13 cellular contexts compared by ENCODE assay signal in genomic region chr11:45676522-45677095, GRCh38.
DNase-seq lines count a peak whose midpoint lies in the region; ATAC-seq lines count a peak whose summit lies in the region.
"Had no signal": no experiment of that assay in that cellular context is flagged by ENCODE, and none has a peak within 500 bp of the region (broad histone marks: within the 10 kb centered on the region; RNA-seq: fewer than 3 reads in every experiment).

No MANE protein-coding gene starts in this region.

- ATAC-seq in GM18502 (IDR thresholded peaks at IDR 0.05; ENCODE audit: poor library complexity, unreplicated experiment) (peak; percentile 95), GM19452 (IDR thresholded peaks at IDR 0.05; ENCODE audit: unreplicated experiment) (peak; percentile 95), HG02763 (IDR thresholded peaks at IDR 0.05; ENCODE audit: unreplicated experiment) (peak; percentile 96), HG03442 (IDR thresholded peaks at IDR 0.05; ENCODE audit: unreplicated experiment) (peak; percentile 95)

- DNase-seq in NCI-H128 (lab: John Stamatoyannopoulos, UW; ENCODE audit: unreplicated experiment), result no peak
- DNase-seq in foreskin melanocyte, result no peak
- no peak for DNase-seq in 8988T
- no peak for DNase-seq in midbrain (lab: John Stamatoyannopoulos, UW)
- DNase-seq: activated CD8-positive, alpha-beta memory T cell treated with anti-CD3 and anti-CD28 coated beads, Interleukin-2, amount 50 U/mL, for 4 hours; DMS 273 treated with DMSO at 0.1 percent for 48 hours; Kasumi-1; stimulated activated CD4-positive, alpha-beta T cell treated with anti-CD3 and anti-CD28 coated beads, Interleukin-2, amount 100 ng/mL, for 24 hours; WERI-Rb-1 had no signal
